In the genomic region with DNA sequence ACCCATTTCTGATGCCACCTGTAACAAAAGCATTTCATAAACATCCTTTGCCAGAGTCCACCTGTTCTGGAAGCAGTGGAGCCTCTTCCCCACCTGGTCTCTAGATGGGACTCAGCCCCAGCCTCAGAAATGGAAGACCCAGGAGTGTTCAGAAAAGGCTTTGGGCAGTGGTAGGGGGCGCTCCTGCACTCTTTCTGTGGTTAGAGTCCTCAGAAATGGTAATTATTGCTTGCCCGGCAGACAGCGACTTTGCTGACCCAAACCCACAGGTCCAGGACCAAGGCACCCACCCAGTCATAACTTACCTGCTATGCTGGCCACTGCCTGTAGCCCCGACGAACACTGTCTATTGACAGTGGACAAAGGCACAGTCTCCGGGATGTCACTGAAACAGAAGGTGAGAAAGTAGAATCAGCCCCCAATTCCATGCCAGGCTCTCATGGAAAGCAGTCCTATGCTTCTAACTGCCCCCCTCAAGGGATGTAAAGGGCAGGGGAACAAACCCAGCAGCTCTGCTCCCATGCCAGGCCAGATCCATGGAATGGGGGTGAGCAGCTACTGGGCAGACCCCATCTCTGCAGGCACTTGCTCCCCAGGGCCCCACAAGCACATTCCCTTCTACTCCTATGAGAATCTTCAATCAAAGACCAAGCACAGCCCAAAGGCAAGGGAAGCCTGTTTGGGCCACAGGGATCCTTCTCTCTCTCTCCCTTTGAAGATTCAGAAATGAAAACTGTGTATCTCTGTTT, we compare ENCODE assay signal across 8 cellular contexts.
A peak's percentile ranks its signal among the peaks of the same experiment; 100 is the strongest.
DNase-seq lines count a peak whose midpoint lies in the region; ATAC-seq and TF ChIP-seq lines count a peak whose summit lies in the region.

No MANE protein-coding gene starts in this region.

- DNase-seq in DND-41 (no peak), memory B cell (ENCODE audit: low spot score in 2 of 2) (no peak), medulla oblongata (ENCODE audit: extremely low spot score) (no peak), NCI-H1105 treated with DMSO at 0.1 percent for 48 hours (lab: John Stamatoyannopoulos, UW) (no peak), NCI-H524 treated with DMSO at 0.1 percent for 48 hours (lab: John Stamatoyannopoulos, UW) (no peak)

- no peak overlapping the region for H2AFZ ChIP-seq in DND-41 (ENCODE audit: low read depth, low read length)
- H2AFZ ChIP-seq in KMS-11 (ENCODE audit: low read depth), result no peak overlapping the region

- TF ChIP-seq CTCF in DND-41 (IDR thresholded peaks at IDR 0.05; ENCODE audit: borderline replicate concordance, extremely low read depth, low read length, poor library complexity, severe bottlenecking) (peak; percentile 40), KMS-11 (conservative IDR thresholded peaks at IDR 0.05; ENCODE audit: low read depth, low read length) (0 out of 2 replicates have a peak, but pooled peaks have one; percentile 33)

- no peak overlapping the region for H3K27ac ChIP-seq in DND-41 (ENCODE audit: low read length)
- no peak overlapping the region for H3K27ac ChIP-seq in KMS-11

- H3K4me3 ChIP-seq in DND-41 (ENCODE audit: low read depth in 1 of 2, low read length in 2 of 2) (no peak overlapping the region), KMS-11 (IDR thresholded peaks at IDR 0.05; ENCODE audit: insufficient read depth, low read depth, low read length) (no peak overlapping the region)

- peak overlapping the region; percentile 68 for H3K27ac Mint-ChIP-seq in activated naive CD4-positive, alpha-beta T cell treated with anti-CD3 and anti-CD28 coated beads, Interleukin-2, amount 50 U/mL, for 24 hours
- H3K27ac Mint-ChIP-seq in memory B cell, result no peak overlapping the region

- no peak overlapping the region for H3K4me2 ChIP-seq in DND-41 (ENCODE audit: insufficient read depth, low read length)
- no peak overlapping the region for H3K4me2 ChIP-seq in KMS-11

- H3K79me2 ChIP-seq in DND-41 (ENCODE audit: insufficient read depth, low read length) (peaks cover 20% of the 10 kb centered on the region), KMS-11 (ENCODE audit: insufficient read depth, low read depth) (no peaks in the 10 kb centered on the region)

- no peaks in the 10 kb centered on the region for H3K27me3 ChIP-seq in DND-41 (ENCODE audit: insufficient read depth, low read length, poor library complexity)
- no peaks in the 10 kb centered on the region for H3K27me3 ChIP-seq in KMS-11 (ENCODE audit: insufficient read depth, low read depth)

- peaks cover 19% of the 10 kb centered on the region for H3K4me1 ChIP-seq in DND-41 (ENCODE audit: insufficient read depth, low read length)
- no peaks in the 10 kb centered on the region for H3K4me1 ChIP-seq in KMS-11 (ENCODE audit: low read depth, poor library complexity, severe bottlenecking)

- H3K9ac ChIP-seq in DND-41 (ENCODE audit: low read depth, low read length), result no peak overlapping the region
- H3K9ac ChIP-seq in KMS-11, result no peak overlapping the region

- H3K9me3 ChIP-seq in DND-41 (ENCODE audit: insufficient read depth, low read length, severe bottlenecking), result no peaks in the 10 kb centered on the region

- peaks cover 1% of the 10 kb centered on the region for H3K36me3 Mint-ChIP-seq in activated naive CD4-positive, alpha-beta T cell treated with anti-CD3 and anti-CD28 coated beads, Interleukin-2, amount 50 U/mL, for 24 hours
- peaks cover 12% of the 10 kb centered on the region for H3K36me3 Mint-ChIP-seq in memory B cell

- no peaks in the 10 kb centered on the region for H3K27me3 Mint-ChIP-seq in activated naive CD4-positive, alpha-beta T cell treated with anti-CD3 and anti-CD28 coated beads, Interleukin-2, amount 50 U/mL, for 24 hours
- no peaks in the 10 kb centered on the region for H3K27me3 Mint-ChIP-seq in memory B cell

- no peak overlapping the region for H3K4me3 Mint-ChIP-seq in activated naive CD4-positive, alpha-beta T cell treated with anti-CD3 and anti-CD28 coated beads, Interleukin-2, amount 50 U/mL, for 24 hours
- no peak overlapping the region for H3K4me3 Mint-ChIP-seq in memory B cell

- H4K20me1 ChIP-seq in DND-41 (ENCODE audit: insufficient read depth, low read length) (peaks cover 3% of the 10 kb centered on the region), KMS-11 (ENCODE audit: insufficient read depth) (no peaks in the 10 kb centered on the region)

- ATAC-seq in DND-41 (ENCODE audit: insufficient read depth, low read depth), result peak; percentile 40; the same call in 1 of the 3 replicates
- peak; percentile 40 for ATAC-seq in memory B cell (ENCODE audit: low read depth)
- ATAC-seq in GM18498 (IDR thresholded peaks at IDR 0.05; ENCODE audit: unreplicated experiment), result no peak

- H3K36me3 ChIP-seq in DND-41 (ENCODE audit: insufficient read depth, low read length) (peaks cover 84% of the 10 kb centered on the region), KMS-11 (ENCODE audit: insufficient read depth) (no peaks in the 10 kb centered on the region)

- H3K4me1 Mint-ChIP-seq in activated naive CD4-positive, alpha-beta T cell treated with anti-CD3 and anti-CD28 coated beads, Interleukin-2, amount 50 U/mL, for 24 hours, result peaks cover 38% of the 10 kb centered on the region
- H3K4me1 Mint-ChIP-seq in memory B cell, result peaks cover 21% of the 10 kb centered on the region

- no peaks in the 10 kb centered on the region for H3K9me3 Mint-ChIP-seq in activated naive CD4-positive, alpha-beta T cell treated with anti-CD3 and anti-CD28 coated beads, Interleukin-2, amount 50 U/mL, for 24 hours
- no peaks in the 10 kb centered on the region for H3K9me3 Mint-ChIP-seq in memory B cell
